21 cellular contexts compared by ENCODE assay signal in the genomic region with DNA sequence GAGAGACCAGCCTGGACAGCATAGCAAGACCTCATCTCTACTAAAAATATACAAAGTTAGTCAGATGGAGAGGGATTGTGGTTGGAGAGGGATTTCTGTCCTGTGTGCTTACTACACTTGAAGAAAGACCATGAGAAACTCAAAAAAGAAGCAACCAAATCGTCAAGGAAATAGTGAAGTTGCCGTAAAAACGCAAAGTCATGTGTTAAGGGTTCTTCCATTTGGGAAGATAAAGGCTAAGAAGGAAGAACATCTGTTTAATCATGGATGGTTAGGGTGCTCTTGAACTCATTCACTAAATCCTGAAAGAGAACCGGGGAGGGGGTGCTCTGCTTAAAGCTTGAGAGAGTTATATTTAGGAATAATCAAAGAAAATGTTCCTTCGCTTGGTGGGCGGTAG.
"Had no signal": no experiment of that assay in that cellular context is flagged by ENCODE, and none has a peak within 500 bp of the region (broad histone marks: within the 10 kb centered on the region; RNA-seq: fewer than 3 reads in every experiment).

No MANE protein-coding gene starts in this region.

- H3K4me3 ChIP-seq: SJSA1, SK-N-MC had no signal

- DNase-seq: Kasumi-1, MM.1S, NCI-H1092 treated with DMSO at 0.1 percent for 48 hours, NCI-H1436, NCI-H187, NCI-H2029, NCI-H2081 treated with DMSO at 0.1 percent for 48 hours, NCI-H2171, NCI-H345, NCI-H524 treated with DMSO at 0.1 percent for 48 hours, NCI-H69, NCI-H774, Right ventricle myocardium superior, RPMI8226, SIG-M5 had no signal

- FAIRE-seq: HTR-8/SVneo, RCC 7860 had no signal

- H3K9me3 ChIP-seq: SJSA1 had no signal

- H3K27ac ChIP-seq: HL-60, KMS-11, SJSA1, SK-N-MC had no signal

- H3K9ac ChIP-seq: KMS-11 had no signal

- H3K4me1 ChIP-seq: SJSA1 had no signal

- H3K4me2 ChIP-seq: KMS-11 had no signal

- H3K36me3 ChIP-seq: SJSA1 had no signal
